Comparison of ENCODE assay signal across 33 cellular contexts in the genomic region with DNA sequence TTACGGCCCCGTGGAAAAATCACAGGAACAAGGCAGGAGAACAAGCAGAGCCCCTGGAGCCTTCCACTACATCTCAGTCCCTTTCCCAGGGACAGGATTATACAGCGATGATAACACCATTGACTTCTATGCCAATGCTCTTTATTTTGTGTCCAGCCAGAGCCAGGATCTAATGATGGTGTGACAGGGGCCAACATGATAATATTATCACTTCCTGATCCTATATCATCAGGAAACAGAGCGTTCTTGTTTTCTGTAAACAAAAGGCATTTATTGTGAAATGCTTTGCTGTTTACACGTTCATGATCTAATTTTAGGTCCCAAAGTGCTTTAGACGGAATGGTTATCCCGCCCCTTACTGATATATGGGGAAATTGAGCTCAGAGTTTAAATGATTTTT. TPM values are rescaled to one million over a fixed set of nuclear protein-coding genes. Genes with fewer than 3 reads are reported as not detected.
"Had no signal": no experiment of that assay in that cellular context is flagged by ENCODE, and none has a peak within 500 bp of the region (broad histone marks: within the 10 kb centered on the region; RNA-seq: fewer than 3 reads in every experiment).

No MANE protein-coding gene starts in this region.

- H3K4me1 ChIP-seq: colonic mucosa, esophagus muscularis mucosa, heart right ventricle, left ventricle myocardium inferior, lower lobe of right lung, neural progenitor cell, parathyroid adenoma, prostate gland, right atrium auricular region, spleen, tibial nerve, upper lobe of left lung had no signal

- H3K9ac ChIP-seq: neural progenitor cell, parathyroid adenoma had no signal

- ATAC-seq: foreskin keratinocyte; heart right ventricle; left cardiac atrium; lower lobe of right lung; naive thymus-derived CD4-positive, alpha-beta T cell; stimulated activated memory B cell treated with anti-CD40 and anti-IgM and Interleukin-4, amounts not matched to agents 10 μg/mL and 1 μg/mL and 100 μg/mL, for 72 hours; stimulated activated naive CD8-positive, alpha-beta T cell treated with anti-CD3 and anti-CD28 coated beads, Interleukin-15, Interleukin-2, amounts not matched to agents 100 U/mL and 50 U/mL, for 24 hours had no signal

- DNase-seq: colonic mucosa; effector CD8-positive, alpha-beta T cell; endodermal cell; foreskin keratinocyte; glutamatergic neuron; heart right ventricle; hippocampal formation; left cardiac atrium; left ventricle myocardium inferior; lower lobe of right lung; midbrain; naive thymus-derived CD4-positive, alpha-beta T cell; sigmoid colon; spleen; stimulated activated CD4-positive, alpha-beta T cell treated with anti-CD3 and anti-CD28 coated beads, Interleukin-4, amount 100 ng/mL, for 4 hours; stimulated activated naive CD8-positive, alpha-beta T cell treated with anti-CD3 and anti-CD28 coated beads, Interleukin-15, Interleukin-2, amounts not matched to agents 100 U/mL and 50 U/mL, for 24 hours; substantia nigra; upper lobe of left lung had no signal

- H2AFZ ChIP-seq: neural progenitor cell, parathyroid adenoma had no signal

- H3K36me3 ChIP-seq: colonic mucosa, esophagus muscularis mucosa, heart right ventricle, left ventricle myocardium inferior, lower lobe of right lung, neural progenitor cell, prostate gland, right atrium auricular region, sigmoid colon, spleen, thoracic aorta, tibial nerve, upper lobe of left lung had no signal

- H3K27me3 ChIP-seq: colonic mucosa, esophagus muscularis mucosa, foreskin keratinocyte, heart right ventricle, neural progenitor cell, right atrium auricular region, sigmoid colon, spleen, tibial nerve, upper lobe of left lung had no signal

- H3K79me2 ChIP-seq: parathyroid adenoma had no signal

- H3K4me3 ChIP-seq: colonic mucosa, esophagus muscularis mucosa, heart right ventricle, left ventricle myocardium inferior, lower lobe of right lung, neural progenitor cell, prostate gland, right atrium auricular region, sigmoid colon, spleen, thoracic aorta, tibial nerve, upper lobe of left lung had no signal

- H3K4me2 ChIP-seq: neural progenitor cell had no signal

- H3K9me3 ChIP-seq: colonic mucosa, esophagus muscularis mucosa, heart right ventricle, left ventricle myocardium inferior, lower lobe of right lung, prostate gland, right atrium auricular region, sigmoid colon, spleen, thoracic aorta, tibial nerve, upper lobe of left lung had no signal

- H3K27ac ChIP-seq: colonic mucosa, esophagus muscularis mucosa, foreskin keratinocyte, heart right ventricle, left ventricle myocardium inferior, lower lobe of right lung, neural progenitor cell, parathyroid adenoma, prostate gland, right atrium auricular region, sigmoid colon, spleen, thoracic aorta, tibial nerve, upper lobe of left lung had no signal

RNA-seq across cellular contexts. Expression of gene TMPRSS11E, which starts 12.8 kb away (rescaled TPM):
- total RNA-seq: chondrocyte; colonic mucosa; endothelial cell of umbilical vein; fibroblast of lung; heart right ventricle; kidney epithelial cell; left cardiac atrium; left ventricle myocardium inferior; lower lobe of right lung; mucosa of gallbladder; naive thymus-derived CD4-positive, alpha-beta T cell; osteoblast; right atrium auricular region; sigmoid colon; skeletal muscle tissue; thoracic aorta; tibial nerve; upper lobe of left lung had no signal
- polyA plus RNA-seq: endothelial cell of umbilical vein; fibroblast of lung; naive thymus-derived CD4-positive, alpha-beta T cell had no signal
